9 cellular contexts compared by ENCODE assay signal in the genomic region with DNA sequence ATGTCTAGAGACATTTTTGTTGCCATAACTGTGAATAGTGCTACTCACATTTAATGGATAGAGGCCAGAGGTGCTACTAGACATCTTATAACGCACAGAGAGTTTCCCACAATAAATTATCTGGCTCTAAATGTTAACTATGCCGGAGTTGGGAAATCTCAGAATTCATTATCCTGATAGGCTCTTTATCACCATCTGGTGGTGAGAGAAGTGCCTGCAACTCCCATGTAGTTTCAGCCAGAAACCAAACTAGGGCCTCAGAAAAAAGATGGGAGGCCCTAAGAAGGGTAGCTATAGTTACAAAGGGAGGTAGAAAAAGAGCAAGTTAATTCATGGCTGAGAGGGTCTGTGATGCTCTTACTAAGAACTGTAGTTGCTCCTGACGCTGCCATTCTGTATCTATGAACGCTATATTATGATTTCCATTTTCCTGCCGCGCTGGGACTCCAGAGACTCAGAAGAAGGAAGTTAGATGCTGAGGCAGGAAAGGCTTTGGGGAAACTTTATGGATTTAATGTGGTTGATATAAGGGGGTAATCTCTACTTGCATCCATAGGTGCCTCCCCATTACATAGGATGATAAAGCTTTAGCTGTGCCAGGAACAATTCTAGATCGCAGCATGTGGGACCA. TPM values are rescaled to one million over a fixed set of nuclear protein-coding genes. Genes with fewer than 3 reads are reported as not detected.
DNase-seq lines count a peak whose midpoint lies in the region; ATAC-seq and TF ChIP-seq lines count a peak whose summit lies in the region.
"Had no signal": no experiment of that assay in that cellular context is flagged by ENCODE, and none has a peak within 500 bp of the region (broad histone marks: within the 10 kb centered on the region; RNA-seq: fewer than 3 reads in every experiment).

No MANE protein-coding gene starts in this region.

- H4K20me1 ChIP-seq in hepatocyte (ENCODE audit: insufficient read depth, poor library complexity, severe bottlenecking), result no peaks in the 10 kb centered on the region
- H4K20me1 ChIP-seq in smooth muscle cell (ENCODE audit: low read depth), result no peaks in the 10 kb centered on the region

- H3K36me3 Mint-ChIP-seq in activated CD4-positive, alpha-beta T cell treated with anti-CD3 and anti-CD28 coated beads for 36 hours (ENCODE audit: low read depth), result no peaks in the 10 kb centered on the region

- 61% methylated on average over 7 of the region's 7 CpGs for WGBS in hepatocyte (ENCODE audit: low lambda C conversion rate, missing lambda C conversion rate)
- 63% methylated on average over 7 of the region's 7 CpGs for WGBS in smooth muscle cell (ENCODE audit: low lambda C conversion rate)

- H3K36me3 ChIP-seq in hepatocyte (replicated peaks; ENCODE audit: insufficient read depth, low read depth) (no peaks in the 10 kb centered on the region), smooth muscle cell (ENCODE audit: low read depth) (no peaks in the 10 kb centered on the region)

- no peak overlapping the region for H3K9ac ChIP-seq in smooth muscle cell (ENCODE audit: low read depth)

- H3K9me2 ChIP-seq in hepatocyte (replicated peaks; ENCODE audit: insufficient read depth), result no peaks in the 10 kb centered on the region

- H2AFZ ChIP-seq in hepatocyte (no peak overlapping the region), smooth muscle cell (ENCODE audit: low read depth) (no peak overlapping the region)

- POLR2A ChIA-PET in activated CD4-positive, alpha-beta T cell treated with anti-CD3 and anti-CD28 coated beads for 36 hours (lab: Charles Lee), result no interaction called here

- no peaks in the 10 kb centered on the region for H3K27me3 Mint-ChIP-seq in activated CD4-positive, alpha-beta T cell treated with anti-CD3 and anti-CD28 coated beads for 36 hours

- peak; percentile 59 for DNase-seq in activated CD4-positive, alpha-beta T cell treated with anti-CD3 and anti-CD28 coated beads for 36 hours
- no peak for DNase-seq in activated CD4-positive, alpha-beta T cell treated with anti-CD3 and anti-CD28 coated beads for 1 hour
- DNase-seq in RPMI7951 (ENCODE audit: low read depth), result peak; percentile 53
- DNase-seq in astrocyte of the hippocampus (ENCODE audit: low read depth, low spot score), result peak; percentile 76
- DNase-seq in hepatocyte (ENCODE audit: low spot score), result peak; percentile 80
- no peak for DNase-seq in smooth muscle cell (lab: John Stamatoyannopoulos, UW; ENCODE audit: unreplicated experiment)

- no peak overlapping the region for H3K4me3 Mint-ChIP-seq in activated CD4-positive, alpha-beta T cell treated with anti-CD3 and anti-CD28 coated beads for 36 hours

- H3K27ac Mint-ChIP-seq in activated CD4-positive, alpha-beta T cell treated with anti-CD3 and anti-CD28 coated beads for 36 hours, result peak overlapping the region; percentile 23

- H3K4me3 ChIP-seq in hepatocyte (no peak overlapping the region), smooth muscle cell (no peak overlapping the region)

- intact Hi-C loops in activated CD4-positive, alpha-beta T cell treated with anti-CD3 and anti-CD28 coated beads for 36 hours (cut with DNase I, micrococcal nuclease), result loop anchor here (1.0 to 2.0 kb wide), 3 partner anchors 175 to 327 kb away; no protein-coding TSS in a partner anchor

- TF ChIP-seq CTCF in hepatocyte (IDR thresholded peaks at IDR 0.05; ENCODE audit: poor library complexity), result peak; percentile 90
- TF ChIP-seq CTCF in smooth muscle cell (IDR thresholded peaks at IDR 0.05; ENCODE audit: borderline replicate concordance, insufficient read depth, poor library complexity, severe bottlenecking), result peak; percentile 89

- no peaks in the 10 kb centered on the region for H3K79me2 ChIP-seq in hepatocyte
- H3K79me2 ChIP-seq in smooth muscle cell (ENCODE audit: low read depth), result no peaks in the 10 kb centered on the region

- no peaks in the 10 kb centered on the region for H3F3A ChIP-seq in smooth muscle cell (ENCODE audit: low read depth)

- H3K27me3 ChIP-seq in hepatocyte (no peaks in the 10 kb centered on the region), smooth muscle cell (ENCODE audit: low read depth) (no peaks in the 10 kb centered on the region)

- H3K27ac ChIP-seq in hepatocyte, result no peak overlapping the region
- H3K27ac ChIP-seq in smooth muscle cell (ENCODE audit: low read depth), result no peak overlapping the region
- H3K27ac ChIP-seq: epithelial cell of prostate had no signal

- no peak overlapping the region for H3K4me2 ChIP-seq in hepatocyte
- H3K4me2 ChIP-seq in smooth muscle cell, result no peak overlapping the region

- CTCF ChIA-PET in activated CD4-positive, alpha-beta T cell treated with anti-CD3 and anti-CD28 coated beads for 36 hours (lab: Charles Lee), result interaction anchor here (0.6 to 3.4 kb wide), 37 partner anchors 10 to 455 kb away, joined by 3 to 37 read pairs (median 4); a partner anchor contains a TSS

- no peaks in the 10 kb centered on the region for H3K4me1 ChIP-seq in hepatocyte (ENCODE audit: insufficient read depth)
- peaks cover 3% of the 10 kb centered on the region for H3K4me1 ChIP-seq in smooth muscle cell (ENCODE audit: low read depth)

- H3K9me3 ChIP-seq in hepatocyte (ENCODE audit: low read depth) (no peaks in the 10 kb centered on the region), smooth muscle cell (replicated peaks; ENCODE audit: low read depth) (no peaks in the 10 kb centered on the region)

- peak; percentile 75 for ATAC-seq in activated CD4-positive, alpha-beta T cell treated with anti-CD3 and anti-CD28 coated beads for 36 hours
- ATAC-seq in HG03280 (IDR thresholded peaks at IDR 0.05; ENCODE audit: unreplicated experiment), result peak; percentile 57
- ATAC-seq in HG02623 (IDR thresholded peaks at IDR 0.05; ENCODE audit: unreplicated experiment), result no peak

- H3K4me1 Mint-ChIP-seq in activated CD4-positive, alpha-beta T cell treated with anti-CD3 and anti-CD28 coated beads for 36 hours, result peaks cover 18% of the 10 kb centered on the region

- no peaks in the 10 kb centered on the region for H3K9me3 Mint-ChIP-seq in activated CD4-positive, alpha-beta T cell treated with anti-CD3 and anti-CD28 coated beads for 36 hours (ENCODE audit: low read depth)

RNA-seq across cellular contexts. Expression of a gene that starts 22.9 kb away (rescaled TPM):
- 100 to 1,000 TPM; 118 to 156 TPM for total RNA-seq in activated CD4-positive, alpha-beta T cell treated with anti-CD3 and anti-CD28 coated beads for 36 hours
- 98.0 and 98.4 TPM in 2 replicates for total RNA-seq in RPMI7951 (2014; rRNA removed; shearing (Covaris generic))
- total RNA-seq in hepatocyte (34.5 and 71.9 TPM in 2 replicates), smooth muscle cell (64.0 and 132 TPM in 2 replicates)
- polyA plus RNA-seq in hepatocyte (62.7 and 71.9 TPM in 2 replicates), smooth muscle cell (77.4 and 98.4 TPM in 2 replicates)

RNA-seq across cellular contexts. Expression of a gene that starts 50.4 kb away (rescaled TPM):
- under 1 TPM; 0.78 to 0.91 TPM for total RNA-seq in activated CD4-positive, alpha-beta T cell treated with anti-CD3 and anti-CD28 coated beads for 36 hours
- total RNA-seq in RPMI7951 (2014; rRNA removed; shearing (Covaris generic)), result 3.8 and 4.3 TPM in 2 replicates
- total RNA-seq in hepatocyte (8.5 and 15.2 TPM in 2 replicates), smooth muscle cell (25.1 and 34.2 TPM in 2 replicates)
- polyA plus RNA-seq in hepatocyte (6.3 and 8.0 TPM in 2 replicates), smooth muscle cell (21.0 and 24.5 TPM in 2 replicates)

Comparison
In these comparisons a context has a peak if more than half of its experiments do, and no peak if none do; other contexts are left out.
1. DNase-seq: peak in activated CD4-positive, alpha-beta T cell treated with anti-CD3 and anti-CD28 coated beads for 36 hours (single experiment), RPMI7951 (single experiment), astrocyte of the hippocampus (single experiment) and hepatocyte (single experiment); none in activated CD4-positive, alpha-beta T cell treated with anti-CD3 and anti-CD28 coated beads for 1 hour (single experiment) and smooth muscle cell (single experiment).